Comparison of ENCODE assay signal across 1 cellular context in the genomic region with DNA sequence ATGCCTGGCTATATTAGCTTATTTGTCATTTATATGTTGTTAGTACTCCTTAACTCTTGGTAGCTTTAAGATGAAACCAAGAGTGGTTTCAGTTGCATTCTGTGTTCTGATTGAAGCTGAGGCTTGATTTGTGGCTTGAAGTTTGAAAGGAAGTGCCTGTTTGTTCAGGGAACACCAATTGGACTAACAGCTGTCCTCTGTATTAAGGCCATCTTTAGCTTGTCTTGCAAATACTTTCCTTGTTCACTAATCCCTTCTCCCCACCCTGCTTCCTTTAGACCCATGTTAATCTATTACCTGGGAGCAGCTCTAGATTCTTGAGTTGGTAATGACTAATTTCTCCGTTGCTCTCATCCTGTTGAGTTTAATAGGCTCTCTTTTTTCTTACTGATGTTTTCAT.
TF ChIP-seq lines count a peak whose summit lies in the region.

No MANE protein-coding gene starts in this region.

TF ChIP-seq in IMR-90, 13 proteins besides CTCF, POLR2A, EP300 and RAD21:
- TF ChIP-seq, protein P1, sequence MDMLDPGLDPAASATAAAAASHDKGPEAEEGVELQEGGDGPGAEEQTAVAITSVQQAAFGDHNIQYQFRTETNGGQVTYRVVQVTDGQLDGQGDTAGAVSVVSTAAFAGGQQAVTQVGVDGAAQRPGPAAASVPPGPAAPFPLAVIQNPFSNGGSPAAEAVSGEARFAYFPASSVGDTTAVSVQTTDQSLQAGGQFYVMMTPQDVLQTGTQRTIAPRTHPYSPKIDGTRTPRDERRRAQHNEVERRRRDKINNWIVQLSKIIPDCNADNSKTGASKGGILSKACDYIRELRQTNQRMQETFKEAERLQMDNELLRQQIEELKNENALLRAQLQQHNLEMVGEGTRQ (IDR thresholded peaks at IDR 0.05; ENCODE audit: low read depth, low read length): no peak
- TF ChIP-seq CEBPB (IDR thresholded peaks at IDR 0.05; ENCODE audit: low read depth, low read length): no peak
- no peak for TF ChIP-seq CHD1 (IDR thresholded peaks at IDR 0.05; ENCODE audit: low read depth, low read length)
- TF ChIP-seq MAZ (IDR thresholded peaks at IDR 0.05; ENCODE audit: borderline replicate concordance, low read depth, low read length): no peak
- no peak for TF ChIP-seq RCOR1 (IDR thresholded peaks at IDR 0.05; ENCODE audit: insufficient replicate concordance, low read length)
- TF ChIP-seq, protein P2, sequence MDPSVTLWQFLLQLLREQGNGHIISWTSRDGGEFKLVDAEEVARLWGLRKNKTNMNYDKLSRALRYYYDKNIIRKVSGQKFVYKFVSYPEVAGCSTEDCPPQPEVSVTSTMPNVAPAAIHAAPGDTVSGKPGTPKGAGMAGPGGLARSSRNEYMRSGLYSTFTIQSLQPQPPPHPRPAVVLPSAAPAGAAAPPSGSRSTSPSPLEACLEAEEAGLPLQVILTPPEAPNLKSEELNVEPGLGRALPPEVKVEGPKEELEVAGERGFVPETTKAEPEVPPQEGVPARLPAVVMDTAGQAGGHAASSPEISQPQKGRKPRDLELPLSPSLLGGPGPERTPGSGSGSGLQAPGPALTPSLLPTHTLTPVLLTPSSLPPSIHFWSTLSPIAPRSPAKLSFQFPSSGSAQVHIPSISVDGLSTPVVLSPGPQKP (IDR thresholded peaks at IDR 0.05; ENCODE audit: borderline replicate concordance, low read depth, low read length): no peak
- TF ChIP-seq NFE2L2 (IDR thresholded peaks at IDR 0.05; ENCODE audit: low read depth, low read length): no peak
- TF ChIP-seq RFX5 (IDR thresholded peaks at IDR 0.05; ENCODE audit: low read depth, low read length): no peak
- TF ChIP-seq BHLHE40 (IDR thresholded peaks at IDR 0.05; ENCODE audit: low read depth, low read length): no peak
- no peak for TF ChIP-seq SMC3 (IDR thresholded peaks at IDR 0.05; ENCODE audit: low read depth, low read length)
- TF ChIP-seq MXI1 (IDR thresholded peaks at IDR 0.05; ENCODE audit: borderline replicate concordance, low read depth, low read length): no peak
- no peak for TF ChIP-seq FOS (IDR thresholded peaks at IDR 0.05; ENCODE audit: low read depth, low read length)
- no peak for TF ChIP-seq MAFK (IDR thresholded peaks at IDR 0.05; ENCODE audit: low read depth, low read length)
